In the genomic region with DNA sequence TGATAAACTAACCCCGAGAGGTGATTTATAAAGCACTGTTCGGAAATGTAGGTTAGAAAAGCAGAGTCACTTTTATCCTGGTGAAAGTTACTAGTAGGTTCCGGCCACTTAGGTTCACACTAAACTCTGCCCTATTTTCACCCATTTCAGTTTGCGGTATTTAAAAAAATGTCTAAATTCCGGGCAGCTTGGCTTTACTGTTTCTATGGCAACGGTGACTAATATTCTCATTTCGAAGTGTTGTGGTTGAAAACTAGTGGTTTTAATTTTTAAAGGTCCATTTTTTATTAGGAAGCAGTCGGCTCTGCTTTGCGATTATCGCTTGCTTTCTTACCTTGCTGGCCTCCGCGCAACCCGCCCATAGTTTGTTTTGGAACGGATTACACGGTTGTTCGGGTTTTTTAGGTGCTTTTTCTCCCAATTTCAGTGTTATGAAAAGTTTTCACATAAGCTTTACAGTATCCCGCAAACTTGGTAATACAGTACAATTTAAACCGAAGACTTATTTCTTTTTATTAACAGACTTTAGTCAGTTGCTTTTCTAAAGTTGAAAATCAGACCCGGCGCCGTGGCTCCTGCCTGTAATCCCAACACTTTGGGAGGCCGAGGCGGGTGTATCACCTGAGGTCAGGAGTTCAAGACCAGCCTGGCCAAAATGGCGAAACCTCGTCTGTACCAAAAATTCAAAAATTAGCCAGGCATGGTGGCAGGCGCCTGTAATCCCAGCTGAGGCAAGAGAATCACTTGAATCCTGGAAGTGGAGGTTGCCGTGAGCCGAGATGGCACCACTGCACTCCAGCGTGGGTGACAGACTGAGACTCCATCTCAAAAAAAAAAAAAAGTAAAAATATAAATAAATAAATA, we compare ENCODE assay signal across 8 cellular contexts. TPM values are rescaled to one million over a fixed set of nuclear protein-coding genes. Genes with fewer than 3 reads are reported as not detected.
A peak's percentile ranks its signal among the peaks of the same experiment; 100 is the strongest.
DNase-seq lines count a peak whose midpoint lies in the region; ATAC-seq lines count a peak whose summit lies in the region.

No MANE protein-coding gene starts in this region.

- ATAC-seq in HG02798 (IDR thresholded peaks at IDR 0.05; ENCODE audit: poor library complexity, unreplicated experiment), result peak; percentile 8

- no peaks in the 10 kb centered on the region for H3K36me3 ChIP-seq in NT2/D1 (ENCODE audit: insufficient read depth, insufficient read length, low read length)
- H3K36me3 ChIP-seq in skeletal muscle satellite cell (ENCODE audit: insufficient read depth, low read length), result no peaks in the 10 kb centered on the region

- peak overlapping the region; percentile 83 for H3K9ac ChIP-seq in NT2/D1 (ENCODE audit: insufficient read length, low read depth)
- peak overlapping the region; percentile 78 for H3K9ac ChIP-seq in skeletal muscle satellite cell (ENCODE audit: low read depth, low read length)

- H3K4me3 ChIP-seq in NT2/D1 (ENCODE audit: insufficient read length, low read depth) (peak overlapping the region; percentile 80), skeletal muscle satellite cell (ENCODE audit: low read length) (peak overlapping the region; percentile 74)

- peak overlapping the region; percentile 82 for H3K4me2 ChIP-seq in skeletal muscle satellite cell (ENCODE audit: low read length)

- no peaks in the 10 kb centered on the region for H3K27me3 ChIP-seq in NT2/D1 (ENCODE audit: insufficient read depth, insufficient read length)
- H3K27me3 ChIP-seq in skeletal muscle satellite cell (ENCODE audit: control insufficient read depth, insufficient read depth, low read length), result no peaks in the 10 kb centered on the region

- H3K9me3 ChIP-seq in NT2/D1 (ENCODE audit: insufficient read depth, low read length) (no peaks in the 10 kb centered on the region), skeletal muscle satellite cell (replicated peaks; ENCODE audit: low read length) (no peaks in the 10 kb centered on the region)

- DNase-seq in activated naive CD4-positive, alpha-beta T cell treated with Interleukin-2 at 50 U/mL for 16 hours, result peak; percentile 41
- DNase-seq in activated naive CD4-positive, alpha-beta T cell treated with anti-CD3 and anti-CD28 coated beads, Interleukin-2, amount 50 U/mL, for 16 hours, result no peak
- no peak for DNase-seq in NT2/D1 (ENCODE audit: low read depth, low spot score)
- DNase-seq in activated gamma-delta T cell treated with anti-CD3 and anti-CD28 coated beads, Interleukin-2, amount 50 U/mL, for 16 hours (ENCODE audit: low read depth), result peak; percentile 4
- DNase-seq in glomerular visceral epithelial cell (ENCODE audit: extremely low spot score), result peak; percentile 86
- DNase-seq in cortex of kidney (lab: John Stamatoyannopoulos, UW), result no peak

- H3K4me1 ChIP-seq in NT2/D1 (ENCODE audit: insufficient read depth, insufficient read length) (peaks cover 4% of the 10 kb centered on the region), skeletal muscle satellite cell (ENCODE audit: control insufficient read depth, insufficient read depth, low read length) (peaks cover 4% of the 10 kb centered on the region)

RNA-seq across cellular contexts. Expression of gene KDM4C, which starts 1.6 kb away (rescaled TPM):
- 24.2 and 26.6 TPM in 2 replicates for total RNA-seq in skeletal muscle satellite cell (2012; rRNA removed)

Comparison
In these comparisons a context has a peak if more than half of its experiments do, and no peak if none do; other contexts are left out.
1. DNase-seq: peak in activated naive CD4-positive, alpha-beta T cell treated with Interleukin-2 at 50 U/mL for 16 hours (single experiment), activated gamma-delta T cell treated with anti-CD3 and anti-CD28 coated beads, Interleukin-2, amount 50 U/mL, for 16 hours (single experiment) and glomerular visceral epithelial cell (single experiment); none in activated naive CD4-positive, alpha-beta T cell treated with anti-CD3 and anti-CD28 coated beads, Interleukin-2, amount 50 U/mL, for 16 hours (single experiment), NT2/D1 (single experiment) and cortex of kidney (single experiment).